19 cellular contexts compared by ENCODE assay signal in genomic region chr1:79797487-79797886, GRCh38.
"Had no signal": no experiment of that assay in that cellular context is flagged by ENCODE, and none has a peak within 500 bp of the region (broad histone marks: within the 10 kb centered on the region; RNA-seq: fewer than 3 reads in every experiment).

No MANE protein-coding gene starts in this region.

- H3K36me3 ChIP-seq: ovary, right atrium auricular region, stomach, thoracic aorta had no signal

- H2AFZ ChIP-seq: hepatocyte had no signal

- H3K27ac Mint-ChIP-seq: dendritic cell treated with granulocyte-macrophage colony-stimulating factor and Interleukin-4, amounts not matched to agents 40 ng/mL and 50 ng/mL, for 4 days; naive thymus-derived CD8-positive, alpha-beta T cell had no signal

- H3K4me1 ChIP-seq: foreskin keratinocyte, right atrium auricular region, stomach had no signal

- H3K79me2 ChIP-seq: hepatocyte had no signal

- H3K9me3 ChIP-seq: mucosa of descending colon, ovary, thoracic aorta had no signal

- H3K4me3 ChIP-seq: hepatocyte, mucosa of descending colon, ovary, right atrium auricular region, stomach, thoracic aorta had no signal

- H3K4me1 Mint-ChIP-seq: naive thymus-derived CD8-positive, alpha-beta T cell had no signal

- ATAC-seq: foreskin keratinocyte; left lobe of liver; mucosa of descending colon; naive thymus-derived CD8-positive, alpha-beta T cell had no signal

- H3K27me3 Mint-ChIP-seq: dendritic cell treated with granulocyte-macrophage colony-stimulating factor and Interleukin-4, amounts not matched to agents 40 ng/mL and 50 ng/mL, for 4 days; naive thymus-derived CD8-positive, alpha-beta T cell had no signal

- DNase-seq: erythroblast; foreskin keratinocyte; head of caudate nucleus; islet precursor cell; mammary epithelial cell; mucosa of descending colon; naive thymus-derived CD8-positive, alpha-beta T cell; ovary; small intestine; stimulated activated CD4-positive, alpha-beta T cell treated with anti-CD3 and anti-CD28 coated beads, Interleukin-12 subunit alpha, Interleukin-12 subunit beta, amount 100 ng/mL, for 4 hours; stimulated activated naive CD4-positive, alpha-beta T cell; stomach; substantia nigra; trophoblast cell had no signal

- H3K27ac ChIP-seq: foreskin keratinocyte, hepatocyte, ovary, right atrium auricular region, stomach, thoracic aorta had no signal

- H3K4me2 ChIP-seq: hepatocyte had no signal

- H3K27me3 ChIP-seq: foreskin keratinocyte, hepatocyte, ovary, right atrium auricular region, stomach had no signal

- H3K4me3 Mint-ChIP-seq: dendritic cell treated with granulocyte-macrophage colony-stimulating factor and Interleukin-4, amounts not matched to agents 40 ng/mL and 50 ng/mL, for 4 days; naive thymus-derived CD8-positive, alpha-beta T cell had no signal
